ENCODE assay signal across 18 cellular contexts in the genomic region with DNA sequence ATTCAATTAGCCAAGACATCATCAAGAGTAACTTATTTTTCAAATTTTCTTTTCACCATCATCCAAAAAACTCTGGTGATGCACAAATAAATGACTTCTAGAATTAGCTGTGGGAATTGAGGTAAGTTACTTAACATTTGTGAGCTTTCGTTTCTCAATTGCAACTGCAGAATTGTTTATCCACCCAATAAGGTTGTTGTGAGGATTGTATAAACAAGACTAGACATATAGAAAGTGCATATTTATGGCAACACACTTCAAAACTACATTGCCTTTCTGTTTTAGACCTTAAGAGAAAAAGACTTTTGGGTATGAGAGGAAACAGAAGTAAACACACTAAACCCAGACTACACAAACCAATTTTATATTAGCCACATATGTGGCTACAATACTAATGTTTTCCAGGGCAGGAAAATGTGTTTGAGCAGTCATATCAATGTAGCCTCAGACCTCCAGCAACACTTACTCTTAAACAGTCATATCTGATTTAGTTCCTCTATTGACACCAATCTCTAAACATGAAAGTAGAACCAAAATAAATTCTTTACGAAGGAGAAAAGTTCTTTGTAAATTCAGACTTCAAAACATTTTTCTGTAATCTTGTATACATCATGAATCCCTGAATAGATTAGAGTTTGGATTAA.
"Had no signal": no experiment of that assay in that cellular context is flagged by ENCODE, and none has a peak within 500 bp of the region (broad histone marks: within the 10 kb centered on the region; RNA-seq: fewer than 3 reads in every experiment).

No MANE protein-coding gene starts in this region.

- DNase-seq: activated B cell treated with CpG ODN at 0.5 μM for 24 hours; activated CD4-positive, alpha-beta T cell treated with anti-CD3 and anti-CD28 coated beads for 48 hours; activated CD8-positive, alpha-beta memory T cell treated with anti-CD3 and anti-CD28 coated beads, Interleukin-2, amount 50 U/mL, for 48 hours; activated CD8-positive, alpha-beta T cell treated with anti-CD3 and anti-CD28 coated beads for 36 hours; activated T-cell treated with anti-CD3 and anti-CD28 coated beads, Interleukin-2, amount 50 U/mL, for 72 hours; anterior cingulate cortex; dermis blood vessel endothelial cell; effector memory CD8-positive, alpha-beta T cell; foreskin melanocyte; head of caudate nucleus; mesendoderm; occipital lobe; stimulated activated CD4-positive, alpha-beta T cell treated with anti-CD3 and anti-CD28 coated beads, Interleukin-15, amount 100 ng/mL, for 24 hours; stimulated activated CD4-positive, alpha-beta T cell treated with anti-CD3 and anti-CD28 coated beads, Interleukin-4, amount 100 ng/mL, for 1 hour; stimulated activated naive CD8-positive, alpha-beta T cell treated with anti-CD3 and anti-CD28 coated beads, Interleukin-15, Interleukin-2, amounts not matched to agents 100 U/mL and 50 U/mL, for 24 hours; transverse colon had no signal

- H3K27me3 Mint-ChIP-seq: activated B cell treated with CpG ODN at 0.5 μM for 24 hours; activated CD8-positive, alpha-beta T cell treated with anti-CD3 and anti-CD28 coated beads for 36 hours; effector memory CD8-positive, alpha-beta T cell had no signal

- H3K4me3 Mint-ChIP-seq: activated B cell treated with CpG ODN at 0.5 μM for 24 hours; activated CD8-positive, alpha-beta T cell treated with anti-CD3 and anti-CD28 coated beads for 36 hours; activated T-cell treated with anti-CD3 and anti-CD28 coated beads, Interleukin-2, amount 50 U/mL, for 72 hours; effector memory CD8-positive, alpha-beta T cell; nephron progenitor cell had no signal

- H3K4me1 Mint-ChIP-seq: activated B cell treated with CpG ODN at 0.5 μM for 24 hours had no signal

- ATAC-seq: activated CD8-positive, alpha-beta T cell treated with anti-CD3 and anti-CD28 coated beads for 36 hours; activated T-cell treated with anti-CD3 and anti-CD28 coated beads, Interleukin-2, amount 50 U/mL, for 72 hours; effector memory CD8-positive, alpha-beta T cell; stimulated activated naive CD8-positive, alpha-beta T cell treated with anti-CD3 and anti-CD28 coated beads, Interleukin-15, Interleukin-2, amounts not matched to agents 100 U/mL and 50 U/mL, for 24 hours had no signal

- H3K27me3 ChIP-seq: transverse colon, vagina had no signal

- H3K9me3 Mint-ChIP-seq: nephron progenitor cell had no signal

- H3K4me1 ChIP-seq: transverse colon, vagina had no signal

- H3K4me3 ChIP-seq: transverse colon, vagina had no signal

- H3K9me3 ChIP-seq: transverse colon, vagina had no signal

- H3K27ac Mint-ChIP-seq: activated B cell treated with CpG ODN at 0.5 μM for 24 hours; activated CD8-positive, alpha-beta T cell treated with anti-CD3 and anti-CD28 coated beads for 36 hours; activated T-cell treated with anti-CD3 and anti-CD28 coated beads, Interleukin-2, amount 50 U/mL, for 72 hours; effector memory CD8-positive, alpha-beta T cell had no signal

- H3K27ac ChIP-seq: transverse colon, vagina had no signal

- H3K36me3 ChIP-seq: transverse colon, vagina had no signal
